ENCODE assay signal across 1 cellular context in the genomic region with DNA sequence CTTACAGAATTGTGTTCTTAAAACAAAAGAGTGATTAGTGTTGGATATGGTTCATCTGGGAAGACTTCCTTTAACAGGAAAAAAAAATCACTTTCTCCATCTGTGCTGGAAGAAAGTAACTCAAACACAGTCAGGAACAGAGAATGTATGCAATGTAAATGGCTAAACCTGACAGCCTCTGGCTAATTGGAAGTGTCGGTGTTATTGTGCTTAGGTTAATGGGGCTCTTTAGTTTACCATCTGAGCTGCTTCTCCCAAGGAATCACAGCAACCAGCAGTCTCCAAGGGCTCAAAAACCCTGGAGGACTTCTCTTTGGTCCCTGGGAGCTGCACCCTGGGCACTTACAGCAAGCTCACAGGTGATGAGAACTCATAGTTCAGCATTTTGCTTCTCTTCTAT.
TF ChIP-seq lines count a peak whose summit lies in the region.

No MANE protein-coding gene starts in this region.

TF ChIP-seq in WTC11, 78 proteins besides CTCF, POLR2A, EP300 and RAD21 (continued from another document):
- TF ChIP-seq AR (CRISPR knock-in tag; IDR thresholded peaks at IDR 0.05) (no peak), ZNF263 (CRISPR knock-in tag; IDR thresholded peaks at IDR 0.05; ENCODE audit: low read depth) (no peak), CREB1 (CRISPR knock-in tag; IDR thresholded peaks at IDR 0.05) (no peak), E2F5 (CRISPR knock-in tag; IDR thresholded peaks at IDR 0.05) (no peak), USF1 (CRISPR knock-in tag; IDR thresholded peaks at IDR 0.05) (no peak), FOXJ3 (CRISPR knock-in tag; IDR thresholded peaks at IDR 0.05; ENCODE audit: borderline replicate concordance) (no peak), ZNF281 (CRISPR knock-in tag; IDR thresholded peaks at IDR 0.05) (no peak), CREM (CRISPR knock-in tag; IDR thresholded peaks at IDR 0.05) (no peak), GTF2I (CRISPR knock-in tag; conservative IDR thresholded peaks at IDR 0.05) (no peak), ZNF317 (CRISPR knock-in tag; IDR thresholded peaks at IDR 0.05; ENCODE audit: borderline replicate concordance, low read depth) (no peak), ZNF121 (CRISPR knock-in tag; IDR thresholded peaks at IDR 0.05) (no peak), CBFB (CRISPR knock-in tag; IDR thresholded peaks at IDR 0.05; ENCODE audit: low read depth) (no peak), MXD4 (CRISPR knock-in tag; IDR thresholded peaks at IDR 0.05; ENCODE audit: borderline replicate concordance) (no peak), EMX1 (CRISPR knock-in tag; IDR thresholded peaks at IDR 0.05) (no peak), ARID4B (CRISPR knock-in tag; IDR thresholded peaks at IDR 0.05; ENCODE audit: borderline replicate concordance) (no peak)
- TF ChIP-seq, protein P1, sequence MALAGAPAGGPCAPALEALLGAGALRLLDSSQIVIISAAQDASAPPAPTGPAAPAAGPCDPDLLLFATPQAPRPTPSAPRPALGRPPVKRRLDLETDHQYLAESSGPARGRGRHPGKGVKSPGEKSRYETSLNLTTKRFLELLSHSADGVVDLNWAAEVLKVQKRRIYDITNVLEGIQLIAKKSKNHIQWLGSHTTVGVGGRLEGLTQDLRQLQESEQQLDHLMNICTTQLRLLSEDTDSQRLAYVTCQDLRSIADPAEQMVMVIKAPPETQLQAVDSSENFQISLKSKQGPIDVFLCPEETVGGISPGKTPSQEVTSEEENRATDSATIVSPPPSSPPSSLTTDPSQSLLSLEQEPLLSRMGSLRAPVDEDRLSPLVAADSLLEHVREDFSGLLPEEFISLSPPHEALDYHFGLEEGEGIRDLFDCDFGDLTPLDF (CRISPR knock-in tag; IDR thresholded peaks at IDR 0.05): no peak
